In genomic region chr1:40120128-40120527, GRCh38 we compare ENCODE assay signal across 8 cellular contexts.
"Had no signal": no experiment of that assay in that cellular context is flagged by ENCODE, and none has a peak within 500 bp of the region (broad histone marks: within the 10 kb centered on the region; RNA-seq: fewer than 3 reads in every experiment).

No MANE protein-coding gene starts in this region.

- H3K9ac ChIP-seq: KMS-11 had no signal

- DNase-seq: IMR-90, KBM-7, KG1 had no signal

- FAIRE-seq: HepG2, HTR-8/SVneo had no signal

- H3K27ac ChIP-seq: HL-60, KMS-11 had no signal

- H3K27ac Mint-ChIP-seq: IgD-negative memory B cell had no signal

- H3K9me3 Mint-ChIP-seq: IgD-negative memory B cell had no signal

- H3K4me3 Mint-ChIP-seq: IgD-negative memory B cell had no signal

- H3K4me2 ChIP-seq: KMS-11 had no signal

- ATAC-seq: HepG2 had no signal
